Comparison of ENCODE assay signal across 6 cellular contexts in genomic region chr11:65353900-65354264, GRCh38. TPM values are rescaled to one million over a fixed set of nuclear protein-coding genes. Genes with fewer than 3 reads are reported as not detected.
DNase-seq lines count a peak whose midpoint lies in the region; ATAC-seq and TF ChIP-seq lines count a peak whose summit lies in the region.

No MANE protein-coding gene starts in this region.

- no peaks in the 10 kb centered on the region for H4K20me1 ChIP-seq in SK-N-SH (ENCODE audit: insufficient read depth)

- peaks cover 0 to 20% of the 10 kb centered on the region in 2 experiments; a peak in 1 of 4 replicates for H3K4me1 ChIP-seq in SK-N-SH (ENCODE audit: control insufficient read depth in 1 of 2, insufficient read depth in 2 of 2, low read depth in 1 of 2, low read length in 1 of 2)

- peak overlapping the region; percentile 71 to 74; a peak in 3 of 4 replicates for H3K4me3 ChIP-seq in SK-N-SH (ENCODE audit: low read depth in 2 of 2, low read length in 1 of 2)

- peak overlapping the region; percentile 94 for H3K4me2 ChIP-seq in SK-N-SH

- peaks cover 41% of the 10 kb centered on the region for H3F3A ChIP-seq in SK-N-SH (replicated peaks; ENCODE audit: insufficient read depth)

- H3K9me2 ChIP-seq in SK-N-SH = no peaks in the 10 kb centered on the region

- peaks cover 12% of the 10 kb centered on the region for H3K4me1 Mint-ChIP-seq in glutamatergic neuron (ENCODE audit: low read depth, unreplicated experiment)

- no peak for TF ChIP-seq RAD21 in SK-N-SH (IDR thresholded peaks at IDR 0.05; ENCODE audit: low read length)

- peak overlapping the region; percentile 34 to 83 for H3K27ac ChIP-seq in SK-N-SH (ENCODE audit: low read depth in 2 of 2, low read length in 1 of 2)
- H3K27ac ChIP-seq in substantia nigra (ENCODE audit: low read depth, low read length, poor library complexity, severe bottlenecking) = peak overlapping the region; percentile 73

- peak overlapping the region; percentile 50; the same call in 1 of the 2 replicates for H3K9ac ChIP-seq in SK-N-SH

- H3K9me3 ChIP-seq in SK-N-SH = no peaks in the 10 kb centered on the region

- H3K27ac Mint-ChIP-seq in glutamatergic neuron (ENCODE audit: unreplicated experiment) = peak overlapping the region; percentile 79

- TF ChIP-seq CTCF in SK-N-SH (IDR thresholded peaks at IDR 0.05) = no peak
- no peak for TF ChIP-seq CTCF in glutamatergic neuron (IDR thresholded peaks at IDR 0.05; ENCODE audit: partially characterized antibody, unreplicated experiment)

- peaks cover 15 to 36% of the 10 kb centered on the region in 2 experiments for H3K36me3 ChIP-seq in SK-N-SH (replicated peaks in 1 of 2; ENCODE audit: control insufficient read depth in 1 of 2, insufficient read depth in 2 of 2, low read length in 1 of 2)

- DNase-seq in SK-N-SH = no peak
- peak; percentile 43 for DNase-seq in glutamatergic neuron
- peak in 11 of 49 donors; percentile 37 to 60 (median 55) for DNase-seq in substantia nigra (lab: John Stamatoyannopoulos, UW)

- peaks cover 5% of the 10 kb centered on the region for H3K36me3 Mint-ChIP-seq in glutamatergic neuron (ENCODE audit: unreplicated experiment)

- no peak for TF ChIP-seq EP300 in SK-N-SH (IDR thresholded peaks at IDR 0.05; ENCODE audit: borderline replicate concordance in 1 of 2, low read depth in 1 of 2, low read length in 1 of 2)

- peaks cover 13% of the 10 kb centered on the region for H3K9me3 Mint-ChIP-seq in glutamatergic neuron (ENCODE audit: unreplicated experiment)

- CTCF ChIA-PET in SK-N-SH (lab: Yijun Ruan, JAX) = interaction anchor here (0.9 to 3.8 kb wide), 5 partner anchors 11 to 188 kb away, joined by 3 to 19 read pairs (median 4); no protein-coding TSS in a partner anchor

- no peaks in the 10 kb centered on the region for H3K79me2 ChIP-seq in SK-N-SH (ENCODE audit: insufficient read depth)

- POLR2A ChIA-PET in SK-N-SH (lab: Yijun Ruan, JAX) = interaction anchor here (0.9 to 1.8 kb wide), 5 partner anchors 21 to 152 kb away, joined by 3 to 7 read pairs (median 5); partner anchors contain the start of genes CDC42EP2, DPF2 and MALAT1

- H3K27me3 Mint-ChIP-seq in glutamatergic neuron (ENCODE audit: unreplicated experiment) = peaks cover 7% of the 10 kb centered on the region

- ATAC-seq in SK-N-SH treated with all-trans-retinoic acid at 6 μM for 48 hours (no peak; the same call in 2 of the 3 replicates), esophagus mucosa (no peak), HG03520 (IDR thresholded peaks at IDR 0.05; ENCODE audit: unreplicated experiment) (no peak)

- H3K4me3 Mint-ChIP-seq in glutamatergic neuron (ENCODE audit: unreplicated experiment) = peak overlapping the region; percentile 85

- no peaks in the 10 kb centered on the region for H3K27me3 ChIP-seq in SK-N-SH (ENCODE audit: insufficient read depth)

- 72% methylated on average over 16 of the region's 16 CpGs for WGBS in SK-N-SH (ENCODE audit: low lambda C conversion rate)

- H2AFZ ChIP-seq in SK-N-SH (ENCODE audit: low read depth) = no peak overlapping the region

TF ChIP-seq in SK-N-SH, 30 proteins besides CTCF, POLR2A, EP300 and RAD21 (continues in another document):
- no peak for TF ChIP-seq GATA2 (CRISPR knock-in tag; IDR thresholded peaks at IDR 0.05)
- TF ChIP-seq, protein P1, sequence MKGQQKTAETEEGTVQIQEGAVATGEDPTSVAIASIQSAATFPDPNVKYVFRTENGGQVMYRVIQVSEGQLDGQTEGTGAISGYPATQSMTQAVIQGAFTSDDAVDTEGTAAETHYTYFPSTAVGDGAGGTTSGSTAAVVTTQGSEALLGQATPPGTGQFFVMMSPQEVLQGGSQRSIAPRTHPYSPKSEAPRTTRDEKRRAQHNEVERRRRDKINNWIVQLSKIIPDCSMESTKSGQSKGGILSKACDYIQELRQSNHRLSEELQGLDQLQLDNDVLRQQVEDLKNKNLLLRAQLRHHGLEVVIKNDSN (IDR thresholded peaks at IDR 0.05; ENCODE audit: borderline replicate concordance, low read depth) = no peak
- TF ChIP-seq EZH2phosphoT487 (IDR thresholded peaks at IDR 0.05; ENCODE audit: borderline replicate concordance, low read depth) = no peak
- TF ChIP-seq, protein P2, sequence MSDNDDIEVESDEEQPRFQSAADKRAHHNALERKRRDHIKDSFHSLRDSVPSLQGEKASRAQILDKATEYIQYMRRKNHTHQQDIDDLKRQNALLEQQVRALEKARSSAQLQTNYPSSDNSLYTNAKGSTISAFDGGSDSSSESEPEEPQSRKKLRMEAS (IDR thresholded peaks at IDR 0.05; ENCODE audit: low read depth) = no peak
- TF ChIP-seq IRF3 (IDR thresholded peaks at IDR 0.05; ENCODE audit: low read depth, low read length) = no peak
- no peak for TF ChIP-seq GABPA (IDR thresholded peaks at IDR 0.05; ENCODE audit: low read depth)
- TF ChIP-seq FOSL2 (IDR thresholded peaks at IDR 0.05; ENCODE audit: borderline replicate concordance, low read depth) = no peak

TF ChIP-seq in SK-N-SH treated with all-trans-retinoic acid at 6 μM for 48 hours, 23 proteins besides CTCF, POLR2A, EP300 and RAD21:
- TF ChIP-seq ESRRG (CRISPR knock-in tag; IDR thresholded peaks at IDR 0.05) = no peak
- no peak for TF ChIP-seq GLIS3 (CRISPR knock-in tag; IDR thresholded peaks at IDR 0.05)
- no peak for TF ChIP-seq ARNTL (CRISPR knock-in tag; IDR thresholded peaks at IDR 0.05; ENCODE audit: borderline replicate concordance, low read depth)
- no peak for TF ChIP-seq OSR1 (CRISPR knock-in tag; IDR thresholded peaks at IDR 0.05)
- TF ChIP-seq PPARA (CRISPR knock-in tag; IDR thresholded peaks at IDR 0.05; ENCODE audit: borderline replicate concordance) = no peak
- TF ChIP-seq TOX (CRISPR knock-in tag; IDR thresholded peaks at IDR 0.05; ENCODE audit: borderline replicate concordance) = no peak
- no peak for TF ChIP-seq ZFP30 (CRISPR knock-in tag; IDR thresholded peaks at IDR 0.05)
- TF ChIP-seq BACH2 (CRISPR knock-in tag; IDR thresholded peaks at IDR 0.05; ENCODE audit: borderline replicate concordance) = no peak

RNA-seq across cellular contexts. Expression of gene TIGD3, which starts 0.7 kb away (rescaled TPM):
- polyA plus RNA-seq in SK-N-SH (2012; rRNA removed) = 0.34 and 0.41 TPM in 2 replicates
- 0.19 and 0.41 TPM in 2 replicates for polyA plus RNA-seq in SK-N-SH (2012; cell fraction: cytosol; rRNA removed)
- polyA plus RNA-seq in SK-N-SH (2012; cell fraction: nucleus; rRNA removed) = 0.75 and 0.92 TPM in 2 replicates
- total RNA-seq in glutamatergic neuron (ENCODE audit: unreplicated experiment) = 3.8 TPM
- 0.16 TPM for total RNA-seq in esophagus mucosa

RNA-seq across cellular contexts. Expression of gene DPF2, which starts 20.2 kb away (rescaled TPM):
- 29.6 and 44.9 TPM in 2 replicates for polyA plus RNA-seq in SK-N-SH (2012; rRNA removed)
- polyA plus RNA-seq in SK-N-SH (2012; cell fraction: cytosol; rRNA removed) = 32.6 and 36.7 TPM in 2 replicates
- polyA plus RNA-seq in SK-N-SH (2012; cell fraction: nucleus; rRNA removed) = 71.8 and 81.4 TPM in 2 replicates
- total RNA-seq in glutamatergic neuron (ENCODE audit: unreplicated experiment) (121 TPM), esophagus mucosa (30.4 TPM)

RNA-seq across cellular contexts. Expression of gene SLC25A45, which starts 28.6 kb away (rescaled TPM):
- polyA plus RNA-seq in SK-N-SH (2012; rRNA removed) = 3.1 and 3.6 TPM in 2 replicates
- polyA plus RNA-seq in SK-N-SH (2012; cell fraction: cytosol; rRNA removed) = 1.2 and 1.8 TPM in 2 replicates
- 13.7 and 17.4 TPM in 2 replicates for polyA plus RNA-seq in SK-N-SH (2012; cell fraction: nucleus; rRNA removed)
- total RNA-seq in glutamatergic neuron (ENCODE audit: unreplicated experiment) = 0.25 TPM
- 3.4 TPM for total RNA-seq in esophagus mucosa

RNA-seq across cellular contexts. Expression of gene FRMD8, which starts 32.6 kb away (rescaled TPM):
- polyA plus RNA-seq in SK-N-SH (2012; rRNA removed) = 17.4 and 19.0 TPM in 2 replicates
- polyA plus RNA-seq in SK-N-SH (2012; cell fraction: cytosol; rRNA removed) = 8.0 and 14.0 TPM in 2 replicates
- polyA plus RNA-seq in SK-N-SH (2012; cell fraction: nucleus; rRNA removed) = 32.3 and 58.1 TPM in 2 replicates
- 11.1 TPM for total RNA-seq in glutamatergic neuron (ENCODE audit: unreplicated experiment)
- 37.1 TPM for total RNA-seq in esophagus mucosa

RNA-seq across cellular contexts. Expression of gene CDC42EP2, which starts 39.2 kb away (rescaled TPM):
- 5.1 and 8.1 TPM in 2 replicates for polyA plus RNA-seq in SK-N-SH (2012; rRNA removed)
- 2.5 and 4.1 TPM in 2 replicates for polyA plus RNA-seq in SK-N-SH (2012; cell fraction: cytosol; rRNA removed)
- polyA plus RNA-seq in SK-N-SH (2012; cell fraction: nucleus; rRNA removed) = 5.6 and 7.7 TPM in 2 replicates
- total RNA-seq in glutamatergic neuron (ENCODE audit: unreplicated experiment) (23.5 TPM), esophagus mucosa (0.92 TPM)
